2 cellular contexts compared by ENCODE assay signal in genomic region chr2:48998449-48998848, GRCh38.
A peak's percentile ranks its signal among the peaks of the same experiment; 100 is the strongest.
TF ChIP-seq lines count a peak whose summit lies in the region.

No MANE protein-coding gene starts in this region.

TF ChIP-seq in A549, 52 proteins besides CTCF, POLR2A, EP300 and RAD21 (continued from another document):
- TF ChIP-seq PHF8 (IDR thresholded peaks at IDR 0.05; ENCODE audit: borderline replicate concordance, low read depth) (0 out of 2 replicates have a peak, but pooled peaks have one; percentile 12), MAFK (IDR thresholded peaks at IDR 0.05; ENCODE audit: partially characterized antibody) (peak; percentile 59)
TF ChIP-seq in A549: peak in this region for 2.

TF ChIP-seq in K562, 482 proteins besides CTCF, POLR2A, EP300 and RAD21 (continued from another document):
- TF ChIP-seq C11orf30 (IDR thresholded peaks at IDR 0.05; ENCODE audit: low read depth) (0 out of 2 replicates have a peak, but pooled peaks have one; percentile 6), ZNF316 (IDR thresholded peaks at IDR 0.05) (peak; percentile 40; the same call in 1 of the 2 replicates)
